In the genomic region with DNA sequence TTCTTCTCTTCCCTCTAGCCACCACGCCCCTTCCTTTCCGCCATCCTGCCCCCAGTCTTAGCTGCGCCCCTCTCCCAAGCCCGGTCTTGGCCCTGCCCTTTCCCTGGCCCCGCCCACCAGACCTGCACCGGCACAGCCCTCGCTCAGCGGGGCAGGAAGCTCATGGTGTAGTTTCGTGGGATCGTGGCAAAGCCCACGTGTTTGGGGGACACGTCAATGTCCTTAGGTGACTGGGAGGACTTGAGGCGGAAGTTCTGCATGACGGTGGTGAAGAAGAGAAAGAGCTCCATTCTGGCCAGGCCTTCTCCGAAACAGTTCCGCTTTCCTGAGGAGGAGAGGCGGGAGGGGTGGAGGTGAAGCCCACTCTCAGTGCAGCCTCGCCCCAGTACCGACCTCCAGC, we compare ENCODE assay signal across 1 cellular context.
TF ChIP-seq lines count a peak whose summit lies in the region.

No MANE protein-coding gene starts in this region.

TF ChIP-seq in K562, 482 proteins besides CTCF, POLR2A, EP300 and RAD21:
- TF ChIP-seq, protein P1, sequence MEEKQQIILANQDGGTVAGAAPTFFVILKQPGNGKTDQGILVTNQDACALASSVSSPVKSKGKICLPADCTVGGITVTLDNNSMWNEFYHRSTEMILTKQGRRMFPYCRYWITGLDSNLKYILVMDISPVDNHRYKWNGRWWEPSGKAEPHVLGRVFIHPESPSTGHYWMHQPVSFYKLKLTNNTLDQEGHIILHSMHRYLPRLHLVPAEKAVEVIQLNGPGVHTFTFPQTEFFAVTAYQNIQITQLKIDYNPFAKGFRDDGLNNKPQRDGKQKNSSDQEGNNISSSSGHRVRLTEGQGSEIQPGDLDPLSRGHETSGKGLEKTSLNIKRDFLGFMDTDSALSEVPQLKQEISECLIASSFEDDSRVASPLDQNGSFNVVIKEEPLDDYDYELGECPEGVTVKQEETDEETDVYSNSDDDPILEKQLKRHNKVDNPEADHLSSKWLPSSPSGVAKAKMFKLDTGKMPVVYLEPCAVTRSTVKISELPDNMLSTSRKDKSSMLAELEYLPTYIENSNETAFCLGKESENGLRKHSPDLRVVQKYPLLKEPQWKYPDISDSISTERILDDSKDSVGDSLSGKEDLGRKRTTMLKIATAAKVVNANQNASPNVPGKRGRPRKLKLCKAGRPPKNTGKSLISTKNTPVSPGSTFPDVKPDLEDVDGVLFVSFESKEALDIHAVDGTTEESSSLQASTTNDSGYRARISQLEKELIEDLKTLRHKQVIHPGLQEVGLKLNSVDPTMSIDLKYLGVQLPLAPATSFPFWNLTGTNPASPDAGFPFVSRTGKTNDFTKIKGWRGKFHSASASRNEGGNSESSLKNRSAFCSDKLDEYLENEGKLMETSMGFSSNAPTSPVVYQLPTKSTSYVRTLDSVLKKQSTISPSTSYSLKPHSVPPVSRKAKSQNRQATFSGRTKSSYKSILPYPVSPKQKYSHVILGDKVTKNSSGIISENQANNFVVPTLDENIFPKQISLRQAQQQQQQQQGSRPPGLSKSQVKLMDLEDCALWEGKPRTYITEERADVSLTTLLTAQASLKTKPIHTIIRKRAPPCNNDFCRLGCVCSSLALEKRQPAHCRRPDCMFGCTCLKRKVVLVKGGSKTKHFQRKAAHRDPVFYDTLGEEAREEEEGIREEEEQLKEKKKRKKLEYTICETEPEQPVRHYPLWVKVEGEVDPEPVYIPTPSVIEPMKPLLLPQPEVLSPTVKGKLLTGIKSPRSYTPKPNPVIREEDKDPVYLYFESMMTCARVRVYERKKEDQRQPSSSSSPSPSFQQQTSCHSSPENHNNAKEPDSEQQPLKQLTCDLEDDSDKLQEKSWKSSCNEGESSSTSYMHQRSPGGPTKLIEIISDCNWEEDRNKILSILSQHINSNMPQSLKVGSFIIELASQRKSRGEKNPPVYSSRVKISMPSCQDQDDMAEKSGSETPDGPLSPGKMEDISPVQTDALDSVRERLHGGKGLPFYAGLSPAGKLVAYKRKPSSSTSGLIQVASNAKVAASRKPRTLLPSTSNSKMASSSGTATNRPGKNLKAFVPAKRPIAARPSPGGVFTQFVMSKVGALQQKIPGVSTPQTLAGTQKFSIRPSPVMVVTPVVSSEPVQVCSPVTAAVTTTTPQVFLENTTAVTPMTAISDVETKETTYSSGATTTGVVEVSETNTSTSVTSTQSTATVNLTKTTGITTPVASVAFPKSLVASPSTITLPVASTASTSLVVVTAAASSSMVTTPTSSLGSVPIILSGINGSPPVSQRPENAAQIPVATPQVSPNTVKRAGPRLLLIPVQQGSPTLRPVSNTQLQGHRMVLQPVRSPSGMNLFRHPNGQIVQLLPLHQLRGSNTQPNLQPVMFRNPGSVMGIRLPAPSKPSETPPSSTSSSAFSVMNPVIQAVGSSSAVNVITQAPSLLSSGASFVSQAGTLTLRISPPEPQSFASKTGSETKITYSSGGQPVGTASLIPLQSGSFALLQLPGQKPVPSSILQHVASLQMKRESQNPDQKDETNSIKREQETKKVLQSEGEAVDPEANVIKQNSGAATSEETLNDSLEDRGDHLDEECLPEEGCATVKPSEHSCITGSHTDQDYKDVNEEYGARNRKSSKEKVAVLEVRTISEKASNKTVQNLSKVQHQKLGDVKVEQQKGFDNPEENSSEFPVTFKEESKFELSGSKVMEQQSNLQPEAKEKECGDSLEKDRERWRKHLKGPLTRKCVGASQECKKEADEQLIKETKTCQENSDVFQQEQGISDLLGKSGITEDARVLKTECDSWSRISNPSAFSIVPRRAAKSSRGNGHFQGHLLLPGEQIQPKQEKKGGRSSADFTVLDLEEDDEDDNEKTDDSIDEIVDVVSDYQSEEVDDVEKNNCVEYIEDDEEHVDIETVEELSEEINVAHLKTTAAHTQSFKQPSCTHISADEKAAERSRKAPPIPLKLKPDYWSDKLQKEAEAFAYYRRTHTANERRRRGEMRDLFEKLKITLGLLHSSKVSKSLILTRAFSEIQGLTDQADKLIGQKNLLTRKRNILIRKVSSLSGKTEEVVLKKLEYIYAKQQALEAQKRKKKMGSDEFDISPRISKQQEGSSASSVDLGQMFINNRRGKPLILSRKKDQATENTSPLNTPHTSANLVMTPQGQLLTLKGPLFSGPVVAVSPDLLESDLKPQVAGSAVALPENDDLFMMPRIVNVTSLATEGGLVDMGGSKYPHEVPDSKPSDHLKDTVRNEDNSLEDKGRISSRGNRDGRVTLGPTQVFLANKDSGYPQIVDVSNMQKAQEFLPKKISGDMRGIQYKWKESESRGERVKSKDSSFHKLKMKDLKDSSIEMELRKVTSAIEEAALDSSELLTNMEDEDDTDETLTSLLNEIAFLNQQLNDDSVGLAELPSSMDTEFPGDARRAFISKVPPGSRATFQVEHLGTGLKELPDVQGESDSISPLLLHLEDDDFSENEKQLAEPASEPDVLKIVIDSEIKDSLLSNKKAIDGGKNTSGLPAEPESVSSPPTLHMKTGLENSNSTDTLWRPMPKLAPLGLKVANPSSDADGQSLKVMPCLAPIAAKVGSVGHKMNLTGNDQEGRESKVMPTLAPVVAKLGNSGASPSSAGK (IDR thresholded peaks at IDR 0.05): peak; percentile 76
- TF ChIP-seq SP1 (CRISPR knock-in tag; IDR thresholded peaks at IDR 0.05) (0 out of 2 replicates have a peak, but pooled peaks have one; percentile 31), RBFOX2 (IDR thresholded peaks at IDR 0.05; ENCODE audit: low read depth, low read length) (0 out of 2 replicates have a peak, but pooled peaks have one; percentile 37), HDAC1 (IDR thresholded peaks at IDR 0.05) (peak in 1 of 2 experiments; percentile 36; a peak in 1 of 4 replicates), L3MBTL2 (IDR thresholded peaks at IDR 0.05) (peak; percentile 73; the same call in 1 of the 2 replicates), ATF7 (IDR thresholded peaks at IDR 0.05) (0 out of 2 replicates have a peak, but pooled peaks have one; percentile 21), DPF2 (IDR thresholded peaks at IDR 0.05) (0 out of 2 replicates have a peak, but pooled peaks have one; percentile 29)
- TF ChIP-seq, protein P2, sequence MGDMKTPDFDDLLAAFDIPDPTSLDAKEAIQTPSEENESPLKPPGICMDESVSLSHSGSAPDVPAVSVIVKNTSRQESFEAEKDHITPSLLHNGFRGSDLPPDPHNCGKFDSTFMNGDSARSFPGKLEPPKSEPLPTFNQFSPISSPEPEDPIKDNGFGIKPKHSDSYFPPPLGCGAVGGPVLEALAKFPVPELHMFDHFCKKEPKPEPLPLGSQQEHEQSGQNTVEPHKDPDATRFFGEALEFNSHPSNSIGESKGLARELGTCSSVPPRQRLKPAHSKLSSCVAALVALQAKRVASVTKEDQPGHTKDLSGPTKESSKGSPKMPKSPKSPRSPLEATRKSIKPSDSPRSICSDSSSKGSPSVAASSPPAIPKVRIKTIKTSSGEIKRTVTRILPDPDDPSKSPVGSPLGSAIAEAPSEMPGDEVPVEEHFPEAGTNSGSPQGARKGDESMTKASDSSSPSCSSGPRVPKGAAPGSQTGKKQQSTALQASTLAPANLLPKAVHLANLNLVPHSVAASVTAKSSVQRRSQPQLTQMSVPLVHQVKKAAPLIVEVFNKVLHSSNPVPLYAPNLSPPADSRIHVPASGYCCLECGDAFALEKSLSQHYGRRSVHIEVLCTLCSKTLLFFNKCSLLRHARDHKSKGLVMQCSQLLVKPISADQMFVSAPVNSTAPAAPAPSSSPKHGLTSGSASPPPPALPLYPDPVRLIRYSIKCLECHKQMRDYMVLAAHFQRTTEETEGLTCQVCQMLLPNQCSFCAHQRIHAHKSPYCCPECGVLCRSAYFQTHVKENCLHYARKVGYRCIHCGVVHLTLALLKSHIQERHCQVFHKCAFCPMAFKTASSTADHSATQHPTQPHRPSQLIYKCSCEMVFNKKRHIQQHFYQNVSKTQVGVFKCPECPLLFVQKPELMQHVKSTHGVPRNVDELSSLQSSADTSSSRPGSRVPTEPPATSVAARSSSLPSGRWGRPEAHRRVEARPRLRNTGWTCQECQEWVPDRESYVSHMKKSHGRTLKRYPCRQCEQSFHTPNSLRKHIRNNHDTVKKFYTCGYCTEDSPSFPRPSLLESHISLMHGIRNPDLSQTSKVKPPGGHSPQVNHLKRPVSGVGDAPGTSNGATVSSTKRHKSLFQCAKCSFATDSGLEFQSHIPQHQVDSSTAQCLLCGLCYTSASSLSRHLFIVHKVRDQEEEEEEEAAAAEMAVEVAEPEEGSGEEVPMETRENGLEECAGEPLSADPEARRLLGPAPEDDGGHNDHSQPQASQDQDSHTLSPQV (IDR thresholded peaks at IDR 0.05): 0 out of 2 replicates have a peak, but pooled peaks have one; percentile 26
- TF ChIP-seq, protein P3, sequence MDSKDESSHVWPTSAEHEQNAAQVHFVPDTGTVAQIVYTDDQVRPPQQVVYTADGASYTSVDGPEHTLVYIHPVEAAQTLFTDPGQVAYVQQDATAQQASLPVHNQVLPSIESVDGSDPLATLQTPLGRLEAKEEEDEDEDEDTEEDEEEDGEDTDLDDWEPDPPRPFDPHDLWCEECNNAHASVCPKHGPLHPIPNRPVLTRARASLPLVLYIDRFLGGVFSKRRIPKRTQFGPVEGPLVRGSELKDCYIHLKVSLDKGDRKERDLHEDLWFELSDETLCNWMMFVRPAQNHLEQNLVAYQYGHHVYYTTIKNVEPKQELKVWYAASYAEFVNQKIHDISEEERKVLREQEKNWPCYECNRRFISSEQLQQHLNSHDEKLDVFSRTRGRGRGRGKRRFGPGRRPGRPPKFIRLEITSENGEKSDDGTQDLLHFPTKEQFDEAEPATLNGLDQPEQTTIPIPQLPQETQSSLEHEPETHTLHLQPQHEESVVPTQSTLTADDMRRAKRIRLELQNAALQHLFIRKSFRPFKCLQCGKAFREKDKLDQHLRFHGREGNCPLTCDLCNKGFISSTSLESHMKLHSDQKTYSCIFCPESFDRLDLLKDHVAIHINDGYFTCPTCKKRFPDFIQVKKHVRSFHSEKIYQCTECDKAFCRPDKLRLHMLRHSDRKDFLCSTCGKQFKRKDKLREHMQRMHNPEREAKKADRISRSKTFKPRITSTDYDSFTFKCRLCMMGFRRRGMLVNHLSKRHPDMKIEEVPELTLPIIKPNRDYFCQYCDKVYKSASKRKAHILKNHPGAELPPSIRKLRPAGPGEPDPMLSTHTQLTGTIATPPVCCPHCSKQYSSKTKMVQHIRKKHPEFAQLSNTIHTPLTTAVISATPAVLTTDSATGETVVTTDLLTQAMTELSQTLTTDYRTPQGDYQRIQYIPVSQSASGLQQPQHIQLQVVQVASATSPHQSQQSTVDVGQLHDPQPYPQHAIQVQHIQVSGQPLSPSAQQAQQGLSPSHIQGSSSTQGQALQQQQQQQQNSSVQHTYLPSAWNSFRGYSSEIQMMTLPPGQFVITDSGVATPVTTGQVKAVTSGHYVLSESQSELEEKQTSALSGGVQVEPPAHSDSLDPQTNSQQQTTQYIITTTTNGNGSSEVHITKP (IDR thresholded peaks at IDR 0.05; ENCODE audit: partially characterized antibody): peak; percentile 68
- TF ChIP-seq, protein P4, sequence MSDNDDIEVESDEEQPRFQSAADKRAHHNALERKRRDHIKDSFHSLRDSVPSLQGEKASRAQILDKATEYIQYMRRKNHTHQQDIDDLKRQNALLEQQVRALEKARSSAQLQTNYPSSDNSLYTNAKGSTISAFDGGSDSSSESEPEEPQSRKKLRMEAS (CRISPR knock-in tag; IDR thresholded peaks at IDR 0.05): 0 out of 2 replicates have a peak, but pooled peaks have one; percentile 46
- TF ChIP-seq, protein P5, sequence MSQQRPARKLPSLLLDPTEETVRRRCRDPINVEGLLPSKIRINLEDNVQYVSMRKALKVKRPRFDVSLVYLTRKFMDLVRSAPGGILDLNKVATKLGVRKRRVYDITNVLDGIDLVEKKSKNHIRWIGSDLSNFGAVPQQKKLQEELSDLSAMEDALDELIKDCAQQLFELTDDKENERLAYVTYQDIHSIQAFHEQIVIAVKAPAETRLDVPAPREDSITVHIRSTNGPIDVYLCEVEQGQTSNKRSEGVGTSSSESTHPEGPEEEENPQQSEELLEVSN (IDR thresholded peaks at IDR 0.05; ENCODE audit: borderline replicate concordance in 1 of 2, extremely low read depth in 1 of 2, insufficient read depth in 1 of 2, insufficient read length in 1 of 2, low read depth in 1 of 2, low read length in 1 of 2, poor library complexity in 1 of 2, severe bottlenecking in 1 of 2): peak in 1 of 2 experiments; percentile 12
